In genomic region chr14:27587103-27587502, GRCh38 we compare ENCODE assay signal across 12 cellular contexts.
"Had no signal": no experiment of that assay in that cellular context is flagged by ENCODE, and none has a peak within 500 bp of the region (broad histone marks: within the 10 kb centered on the region; RNA-seq: fewer than 3 reads in every experiment).

No MANE protein-coding gene starts in this region.

- H3K4me3 Mint-ChIP-seq: activated CD8-positive, alpha-beta T cell treated with anti-CD3 and anti-CD28 coated beads for 36 hours; T-helper 1 cell treated with Interleukin-12 subunit alpha and Interleukin-12 subunit beta and Interleukin-4 antibody, amounts not matched to agents 30 μg/mL and 1 μg/mL, for 36 hours had no signal

- ATAC-seq: activated CD8-positive, alpha-beta T cell treated with anti-CD3 and anti-CD28 coated beads for 36 hours; activated naive CD4-positive, alpha-beta T cell treated with anti-CD3 and anti-CD28 coated beads, Interleukin-2, amount 50 U/mL, for 72 hours had no signal

- DNase-seq: activated CD4-positive, alpha-beta T cell treated with anti-CD3 and anti-CD28 coated beads for 48 hours; activated CD8-positive, alpha-beta T cell treated with anti-CD3 and anti-CD28 coated beads for 36 hours; activated gamma-delta T cell; activated T-cell treated with anti-CD3 and anti-CD28 coated beads, Interleukin-2, amount 50 U/mL, for 48 hours; ovary; stimulated activated CD4-positive, alpha-beta T cell treated with anti-CD3 and anti-CD28 coated beads, Interleukin-12 subunit alpha, Interleukin-12 subunit beta, amount 100 ng/mL, for 4 hours; stimulated activated CD4-positive, alpha-beta T cell treated with anti-CD3 and anti-CD28 coated beads, Interleukin-2, amount 100 ng/mL, for 24 hours had no signal

- H3K27ac Mint-ChIP-seq: activated CD8-positive, alpha-beta T cell treated with anti-CD3 and anti-CD28 coated beads for 36 hours; activated naive CD4-positive, alpha-beta T cell treated with anti-CD3 and anti-CD28 coated beads, Interleukin-2, amount 50 U/mL, for 72 hours; T-helper 1 cell treated with Interleukin-12 subunit alpha and Interleukin-12 subunit beta and Interleukin-4 antibody, amounts not matched to agents 30 μg/mL and 1 μg/mL, for 36 hours had no signal

- H3K27ac ChIP-seq: cardiac muscle cell, esophagus muscularis mucosa, ovary, thoracic aorta had no signal

- H3K27me3 Mint-ChIP-seq: activated CD8-positive, alpha-beta T cell treated with anti-CD3 and anti-CD28 coated beads for 36 hours had no signal
